8 cellular contexts compared by ENCODE assay signal in genomic region chrX:132490086-132490419, GRCh38. TPM values are rescaled to one million over a fixed set of nuclear protein-coding genes. Genes with fewer than 3 reads are reported as not detected.
DNase-seq lines count a peak whose midpoint lies in the region; ATAC-seq and TF ChIP-seq lines count a peak whose summit lies in the region.

No MANE protein-coding gene starts in this region.

- peak; percentile 7 for ATAC-seq in GM19372 (IDR thresholded peaks at IDR 0.05; ENCODE audit: low read depth, unreplicated experiment)

- H4K91ac ChIP-seq in mesenchymal stem cell (ENCODE audit: low read length), result no peak overlapping the region

- H2BK120ac ChIP-seq in mesenchymal stem cell (ENCODE audit: low read depth, low read length), result no peak overlapping the region

- H2BK15ac ChIP-seq in mesenchymal stem cell (ENCODE audit: low read depth, poor library complexity, severe bottlenecking), result peak overlapping the region; percentile 28

- H3K14ac ChIP-seq in mesenchymal stem cell (ENCODE audit: low read length in 2 of 2), result no peak overlapping the region

- no peak overlapping the region for H3K23ac ChIP-seq in mesenchymal stem cell (ENCODE audit: low read length in 2 of 2)

- 6% methylated on average over 6 of the region's 11 CpGs for WGBS in mesenchymal stem cell

- no peak overlapping the region for H2BK12ac ChIP-seq in mesenchymal stem cell (ENCODE audit: low read length in 2 of 2)

- no peak overlapping the region for H4K8ac ChIP-seq in mesenchymal stem cell (ENCODE audit: low read length)

- no peak overlapping the region for H3K4ac ChIP-seq in mesenchymal stem cell (ENCODE audit: low read depth in 1 of 2, low read length in 2 of 2)

- CTCF ChIA-PET in BJ (lab: Yijun Ruan, JAX), result no interaction called here

- H3K9ac ChIP-seq in HUES48 (ENCODE audit: low read depth, low read length) (peak overlapping the region; percentile 77), adipocyte (ENCODE audit: low read length) (peak overlapping the region; percentile 85), mesenchymal stem cell (ENCODE audit: low read length) (peak overlapping the region; percentile 74)

- H3K4me1 ChIP-seq in HUES48 (ENCODE audit: control insufficient read depth, insufficient read depth, low read length) (peaks cover 8% of the 10 kb centered on the region), adipocyte (ENCODE audit: control insufficient read depth, insufficient read depth, low read length) (peaks cover 5% of the 10 kb centered on the region), mesenchymal stem cell (ENCODE audit: control insufficient read depth, insufficient read depth, low read depth, low read length) (peaks cover 2% of the 10 kb centered on the region)

- H3K27ac ChIP-seq in HUES48 (ENCODE audit: low read depth, low read length) (no peak overlapping the region), mesenchymal stem cell (ENCODE audit: low read length, poor library complexity, severe bottlenecking) (no peak overlapping the region)

- H3K9me3 ChIP-seq in HUES48 (ENCODE audit: control insufficient read depth, insufficient read depth, low read length), result no peaks in the 10 kb centered on the region
- H3K9me3 ChIP-seq in adipocyte (ENCODE audit: control insufficient read depth, low read length), result no peaks in the 10 kb centered on the region
- no peaks in the 10 kb centered on the region for H3K9me3 ChIP-seq in mesenchymal stem cell (ENCODE audit: control insufficient read depth, low read length)

- peak overlapping the region; percentile 87 for H3K4me2 ChIP-seq in mesenchymal stem cell (ENCODE audit: low read length, poor library complexity, severe bottlenecking)

- peaks cover 2% of the 10 kb centered on the region for H3K27me3 ChIP-seq in BJ (ENCODE audit: control insufficient read depth, insufficient read depth, low read length)
- peaks cover 52% of the 10 kb centered on the region for H3K27me3 ChIP-seq in HUES48 (ENCODE audit: control insufficient read depth, insufficient read depth, low read length)
- H3K27me3 ChIP-seq in adipocyte (replicated peaks; ENCODE audit: control insufficient read depth, insufficient read depth, low read length), result no peaks in the 10 kb centered on the region
- peaks cover 0 to 7% of the 10 kb centered on the region in 2 experiments for H3K27me3 ChIP-seq in mesenchymal stem cell (ENCODE audit: control insufficient read depth in 1 of 2, insufficient read depth in 1 of 2, low read length in 2 of 2)

- H3K4me3 ChIP-seq in BJ (ENCODE audit: low read depth, low read length) (peak overlapping the region; percentile 44), HUES48 (ENCODE audit: low read depth, low read length) (peak overlapping the region; percentile 76), adipocyte (ENCODE audit: low read length) (peak overlapping the region; percentile 86), mesenchymal stem cell (ENCODE audit: insufficient read depth in 1 of 2, low read depth in 1 of 2, low read length in 2 of 2) (peak overlapping the region; percentile 73 to 83)

- H3K79me1 ChIP-seq in mesenchymal stem cell (replicated peaks; ENCODE audit: low read length, poor library complexity, severe bottlenecking), result no peaks in the 10 kb centered on the region

- H2BK5ac ChIP-seq in mesenchymal stem cell (ENCODE audit: low read depth, low read length, poor library complexity, severe bottlenecking), result no peak overlapping the region

- H3K36me3 ChIP-seq in BJ (ENCODE audit: control insufficient read depth, insufficient read depth, low read length), result no peaks in the 10 kb centered on the region
- H3K36me3 ChIP-seq in HUES48 (ENCODE audit: control insufficient read depth, insufficient read depth, low read length), result no peaks in the 10 kb centered on the region
- H3K36me3 ChIP-seq in adipocyte (ENCODE audit: control insufficient read depth, insufficient read depth, low read length, severe bottlenecking), result no peaks in the 10 kb centered on the region
- H3K36me3 ChIP-seq in mesenchymal stem cell (ENCODE audit: control insufficient read depth in 1 of 2, insufficient read depth in 2 of 2, low read depth in 1 of 2, low read length in 2 of 2), result no peaks in the 10 kb centered on the region

- no peak for TF ChIP-seq CTCF in BJ (IDR thresholded peaks at IDR 0.05; ENCODE audit: insufficient read depth, low read depth, low read length)

- DNase-seq in BJ (ENCODE audit: low read depth), result no peak
- DNase-seq in adipocyte (ENCODE audit: low read depth), result no peak
- no peak for DNase-seq in mesenchymal stem cell
- no peak for DNase-seq in GM03348 (ENCODE audit: low spot score)
- DNase-seq in NCI-H82 (lab: John Stamatoyannopoulos, UW), result no peak
- no peak for DNase-seq in middle frontal gyrus (ENCODE audit: extremely low spot score, low spot score)

- H2AFZ ChIP-seq in mesenchymal stem cell (ENCODE audit: low read depth, low read length), result no peak overlapping the region

- H3K18ac ChIP-seq in mesenchymal stem cell (ENCODE audit: low read depth in 1 of 2, low read length in 2 of 2), result peak overlapping the region in 1 of 2 experiments; percentile 43

- no peak overlapping the region for H2AK5ac ChIP-seq in mesenchymal stem cell (ENCODE audit: low read length, severe bottlenecking)

- POLR2A ChIA-PET in BJ (lab: Charles Lee), result no interaction called here

RNA-seq across cellular contexts. Expression of gene MBNL3, which starts 1.2 kb away (rescaled TPM):
- 1.0 and 1.3 TPM in 2 replicates for polyA plus RNA-seq in BJ (2011; rRNA removed)
- polyA minus RNA-seq in BJ (2011; rRNA and poly(A)+ RNA removed), result 1.7 and 3.4 TPM in 2 replicates
- 4.1 TPM for polyA plus RNA-seq in mesenchymal stem cell (2013, experiment 1 of 2)
- polyA plus RNA-seq in mesenchymal stem cell (2013, experiment 2 of 2), result 4.0 TPM
